ENCODE assay signal across 11 cellular contexts in genomic region chr14:34650786-34651584, GRCh38. TPM values are rescaled to one million over a fixed set of nuclear protein-coding genes. Genes with fewer than 3 reads are reported as not detected.
DNase-seq lines count a peak whose midpoint lies in the region; ATAC-seq, FAIRE-seq and TF ChIP-seq lines count a peak whose summit lies in the region.
"Had no signal": no experiment of that assay in that cellular context is flagged by ENCODE, and none has a peak within 500 bp of the region (broad histone marks: within the 10 kb centered on the region; RNA-seq: fewer than 3 reads in every experiment).

No MANE protein-coding gene starts in this region.

- H3K9ac ChIP-seq in IMR-90 (ENCODE audit: low read depth, low read length) (no peak overlapping the region; the same call in 1 of the 2 replicates), mesendoderm (ENCODE audit: low read length) (no peak overlapping the region)

- H3K18ac ChIP-seq in IMR-90 (ENCODE audit: low read depth, low read length) (peak overlapping the region; percentile 81), mesendoderm (ENCODE audit: low read length) (no peak overlapping the region)

- H3K23ac ChIP-seq in IMR-90 (ENCODE audit: low read depth, low read length) = peak overlapping the region; percentile 88
- no peak overlapping the region for H3K23ac ChIP-seq in mesendoderm (ENCODE audit: low read length)

- peak overlapping the region; percentile 86 for H2BK15ac ChIP-seq in IMR-90 (ENCODE audit: low read depth, low read length)
- H2BK15ac ChIP-seq in mesendoderm (replicated peaks; ENCODE audit: low read depth) = no peak overlapping the region

- H3K4ac ChIP-seq in IMR-90 (ENCODE audit: low read depth, low read length) = peak overlapping the region; percentile 97
- H3K4ac ChIP-seq in mesendoderm (ENCODE audit: low read depth, low read length) = no peak overlapping the region

- no peak for FAIRE-seq in bronchial epithelial cell (lab: Jason Lieb, UNC)

- H2BK120ac ChIP-seq in IMR-90 (ENCODE audit: low read depth, low read length) = peak overlapping the region; percentile 99
- no peak overlapping the region for H2BK120ac ChIP-seq in mesendoderm (ENCODE audit: low read depth, low read length)

- TF ChIP-seq CTCF in IMR-90 (conservative IDR thresholded peaks at IDR 0.05; ENCODE audit: low read depth, low read length) (no peak), bronchial epithelial cell (IDR thresholded peaks at IDR 0.05; ENCODE audit: insufficient read depth, low read length, severe bottlenecking) (no peak), GM13976 (IDR thresholded peaks at IDR 0.05; ENCODE audit: borderline replicate concordance, control extremely low read depth, extremely low read depth, insufficient read depth, missing control alignments) (no peak)

- TF ChIP-seq RAD21 in IMR-90 (IDR thresholded peaks at IDR 0.05; ENCODE audit: low read length) = peak; percentile 7; the same call in 1 of the 2 replicates

- in situ Hi-C loops in IMR-90 (cut with MboI; ENCODE audit: low sequenced_read_pairs) (loop anchor here (25.0 kb wide), 1 partner anchor 761 kb away; the partner anchor contains the start of gene NFKBIA), GM13976 (cut with MboI; ENCODE audit: low sequenced_read_pairs, unreplicated experiment) (loop anchor here (25.0 kb wide), 1 partner anchor 761 kb away; the partner anchor contains the start of gene NFKBIA)

- H2AK9ac ChIP-seq in IMR-90 (replicated peaks; ENCODE audit: low read depth, low read length, poor library complexity) = no peak overlapping the region

- H2BK20ac ChIP-seq in IMR-90 (ENCODE audit: low read depth, low read length) = peak overlapping the region; percentile 100

- peak overlapping the region; percentile 85 for H4K91ac ChIP-seq in IMR-90 (ENCODE audit: insufficient read depth, low read depth, low read length)

- H3K4me2 ChIP-seq in IMR-90 (ENCODE audit: low read depth, low read length) (no peak overlapping the region), mesendoderm (ENCODE audit: low read length) (no peak overlapping the region)

- no peaks in the 10 kb centered on the region for H3K27me3 ChIP-seq in IMR-90 (ENCODE audit: control insufficient read depth, insufficient read depth, low read length)
- H3K27me3 ChIP-seq in bronchial epithelial cell (ENCODE audit: control insufficient read depth, insufficient read depth, low read length) = no peaks in the 10 kb centered on the region
- H3K27me3 ChIP-seq in mesendoderm (ENCODE audit: insufficient read depth, low read length, poor library complexity) = no peaks in the 10 kb centered on the region

- no peak overlapping the region for H3K4me3 ChIP-seq in IMR-90 (ENCODE audit: insufficient read depth, low read depth, low read length)
- H3K4me3 ChIP-seq in bronchial epithelial cell (ENCODE audit: low read depth, low read length) = no peak overlapping the region
- no peak overlapping the region for H3K4me3 ChIP-seq in mesendoderm (ENCODE audit: low read length)

- peak overlapping the region; percentile 45 for H2AFZ ChIP-seq in IMR-90 (replicated peaks; ENCODE audit: low read length, poor library complexity)

- peak overlapping the region; percentile 70; the same call in 1 of the 2 replicates for H3K56ac ChIP-seq in IMR-90 (ENCODE audit: extremely low read depth, insufficient read depth, low read length)
- no peak overlapping the region for H3K56ac ChIP-seq in mesendoderm (ENCODE audit: low read length)

- peaks cover 8% of the 10 kb centered on the region; the same call in 1 of the 2 replicates for H3K9me1 ChIP-seq in IMR-90 (ENCODE audit: insufficient read depth, low read length)

- no peaks in the 10 kb centered on the region for H3K36me3 ChIP-seq in IMR-90 (ENCODE audit: control insufficient read depth, insufficient read depth, low read length)
- no peaks in the 10 kb centered on the region for H3K36me3 ChIP-seq in bronchial epithelial cell (ENCODE audit: control insufficient read depth, insufficient read depth, low read length)
- H3K36me3 ChIP-seq in mesendoderm (ENCODE audit: control insufficient read depth, insufficient read depth, low read length) = no peaks in the 10 kb centered on the region

- H2AK5ac ChIP-seq in IMR-90 (ENCODE audit: low read depth, low read length) (peak overlapping the region; percentile 92), mesendoderm (ENCODE audit: low read length) (no peak overlapping the region)

- no TSS peak for BruUV-seq in IMR-90 (replicated peaks; lab: Mats Ljungman, UMichigan)

- peak overlapping the region; percentile 82 for H4K5ac ChIP-seq in IMR-90 (ENCODE audit: low read depth, low read length)
- no peak overlapping the region for H4K5ac ChIP-seq in mesendoderm (ENCODE audit: low read length)

- peak; percentile 33; the same call in 1 of the 2 replicates for TF ChIP-seq POLR2A in IMR-90 (IDR thresholded peaks at IDR 0.05; ENCODE audit: low read depth, low read length)

- intact Hi-C loops in IMR-90 (cut with micrococcal nuclease) = no loop called here

- H3K4me1 ChIP-seq in IMR-90 (ENCODE audit: control insufficient read depth, insufficient read depth, low read length) (peaks cover 10% of the 10 kb centered on the region), mesendoderm (ENCODE audit: control insufficient read depth, low read depth, low read length) (no peaks in the 10 kb centered on the region)

- CTCF ChIA-PET in IMR-90 (lab: Yijun Ruan, JAX) = interaction anchor here (0.6 kb wide), 1 partner anchor 95 kb away, joined by 3 read pairs; no protein-coding TSS in a partner anchor

- DNase-seq in AG08395 (ENCODE audit: low spot score) = peak; percentile 95
- peak; percentile 100 for DNase-seq in IMR-90
- DNase-seq in bronchial epithelial cell (ENCODE audit: low read depth) = peak; percentile 95
- DNase-seq in mesendoderm = peak; percentile 82
- no peak for DNase-seq in NCI-H2081 treated with DMSO at 0.1 percent for 48 hours (lab: John Stamatoyannopoulos, UW)
- no peak for DNase-seq in GM13976 (ENCODE audit: low spot score)
- DNase-seq: activated T-cell treated with anti-CD3 and anti-CD28 coated beads, Interleukin-2, amount 50 U/mL, for 4 hours; naive thymus-derived CD4-positive, alpha-beta T cell; NCI-H1436 had no signal

- H4K20me1 ChIP-seq in IMR-90 (ENCODE audit: insufficient read depth, low read length) = no peaks in the 10 kb centered on the region

- no peaks in the 10 kb centered on the region for H3K79me2 ChIP-seq in mesendoderm (ENCODE audit: control insufficient read depth, insufficient read depth, low read length)

- POLR2A ChIA-PET in IMR-90 (lab: Charles Lee; ENCODE audit: unreplicated experiment) = interaction anchor here (0.5 kb wide), 1 partner anchor 82 kb away, joined by 3 read pairs; no protein-coding TSS in a partner anchor

- H2BK5ac ChIP-seq in IMR-90 (ENCODE audit: low read depth, low read length, poor library complexity, severe bottlenecking) (peak overlapping the region; percentile 94), mesendoderm (ENCODE audit: low read length) (no peak overlapping the region)

- H3K14ac ChIP-seq in IMR-90 (replicated peaks; ENCODE audit: low read depth, low read length) = peak overlapping the region; percentile 87

- ATAC-seq in IMR-90 (ENCODE audit: low read depth) (peak; percentile 88), GM21786 (IDR thresholded peaks at IDR 0.05; ENCODE audit: unreplicated experiment) (no peak)
- no peak for ATAC-seq in activated CD4-positive, CD25-positive, alpha-beta regulatory T cell treated with anti-CD3 and anti-CD28 coated beads, Interleukin-2, amount 50 U/mL, for 24 hours
- ATAC-seq: activated T-cell treated with anti-CD3 and anti-CD28 coated beads, Interleukin-2, amount 50 U/mL, for 4 hours; naive thymus-derived CD4-positive, alpha-beta T cell had no signal

- WGBS in IMR-90 (ENCODE audit: extremely low coverage in 2 of 2, insufficient read length in 1 of 2), 2 experiments = no CpG with 5 or more reads among the region's 4 CpGs
- WGBS in mesendoderm (ENCODE audit: extremely low coverage, insufficient coverage, low lambda C conversion rate) = no CpG with 5 or more reads among the region's 4 CpGs

- H3K9me3 ChIP-seq in IMR-90 (ENCODE audit: control insufficient read depth, insufficient read depth, low read length) = peaks cover 2% of the 10 kb centered on the region; the same call in 1 of the 2 replicates

- H4K8ac ChIP-seq in IMR-90 (ENCODE audit: low read depth in 2 of 2, low read length in 2 of 2) (peak overlapping the region; percentile 30 to 89; a peak in 2 of 4 replicates), mesendoderm (ENCODE audit: low read depth, low read length) (peak overlapping the region; percentile 65)

- dilution Hi-C loops in IMR-90 (cut with HindIII; ENCODE audit: low sequenced_read_pairs, unreplicated experiment) = no loop called here

- H3K79me1 ChIP-seq in IMR-90 (ENCODE audit: low read depth in 1 of 2, low read length in 2 of 2) (peaks cover 0 to 4% of the 10 kb centered on the region in 2 experiments; a peak in 1 of 4 replicates), mesendoderm (ENCODE audit: low read length) (no peaks in the 10 kb centered on the region)

- H3K27ac ChIP-seq in IMR-90 (ENCODE audit: insufficient read depth, low read length) (peak overlapping the region; percentile 92), mesendoderm (ENCODE audit: low read depth, low read length) (no peak overlapping the region)

TF ChIP-seq in IMR-90, 13 proteins besides CTCF, POLR2A, EP300 and RAD21 (continues in another document):
- TF ChIP-seq, protein P1, sequence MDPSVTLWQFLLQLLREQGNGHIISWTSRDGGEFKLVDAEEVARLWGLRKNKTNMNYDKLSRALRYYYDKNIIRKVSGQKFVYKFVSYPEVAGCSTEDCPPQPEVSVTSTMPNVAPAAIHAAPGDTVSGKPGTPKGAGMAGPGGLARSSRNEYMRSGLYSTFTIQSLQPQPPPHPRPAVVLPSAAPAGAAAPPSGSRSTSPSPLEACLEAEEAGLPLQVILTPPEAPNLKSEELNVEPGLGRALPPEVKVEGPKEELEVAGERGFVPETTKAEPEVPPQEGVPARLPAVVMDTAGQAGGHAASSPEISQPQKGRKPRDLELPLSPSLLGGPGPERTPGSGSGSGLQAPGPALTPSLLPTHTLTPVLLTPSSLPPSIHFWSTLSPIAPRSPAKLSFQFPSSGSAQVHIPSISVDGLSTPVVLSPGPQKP (IDR thresholded peaks at IDR 0.05; ENCODE audit: borderline replicate concordance, low read depth, low read length) = no peak
- TF ChIP-seq FOS (IDR thresholded peaks at IDR 0.05; ENCODE audit: low read depth, low read length) (peak; percentile 85), MAFK (IDR thresholded peaks at IDR 0.05; ENCODE audit: low read depth, low read length) (peak; percentile 36; the same call in 1 of the 2 replicates), MAZ (IDR thresholded peaks at IDR 0.05; ENCODE audit: borderline replicate concordance, low read depth, low read length) (no peak), SMC3 (IDR thresholded peaks at IDR 0.05; ENCODE audit: low read depth, low read length) (peak; percentile 20; the same call in 1 of the 2 replicates), RFX5 (IDR thresholded peaks at IDR 0.05; ENCODE audit: low read depth, low read length) (no peak)

RNA-seq across cellular contexts. Expression of gene SNX6, which starts 21.0 kb away (rescaled TPM):
- total RNA-seq in IMR-90 (2012; rRNA removed) = 116 and 166 TPM in 2 replicates
- polyA plus RNA-seq in IMR-90 (2012; rRNA removed) = 67.8 and 127 TPM in 2 replicates
- 21.2 and 26.8 TPM in 2 replicates for polyA plus RNA-seq in IMR-90 (2012; cell fraction: cytosol; rRNA removed)
- polyA plus RNA-seq in IMR-90 (2012; cell fraction: nucleus; rRNA removed; ENCODE audit: low replicate concordance) = 12.0 and 87.6 TPM in 2 replicates
- total RNA-seq in bronchial epithelial cell = 97.3 and 146 TPM in 2 replicates
- 58.0 TPM for polyA plus RNA-seq in mesendoderm (2013, experiment 1 of 2)
- 57.4 TPM for polyA plus RNA-seq in mesendoderm (2013, experiment 2 of 2)

Comparison
In these comparisons a context has a peak if more than half of its experiments do, and no peak if none do; other contexts are left out.
1. DNase-seq: peak in AG08395 (single experiment), IMR-90 (single experiment), bronchial epithelial cell (single experiment) and mesendoderm (single experiment); none in NCI-H2081 treated with DMSO at 0.1 percent for 48 hours (single experiment) and GM13976 (single experiment).